ENCODE assay signal across 12 cellular contexts in genomic region chr2:205769494-205769848, GRCh38.
DNase-seq lines count a peak whose midpoint lies in the region; ATAC-seq, FAIRE-seq and TF ChIP-seq lines count a peak whose summit lies in the region.
"Had no signal": no experiment of that assay in that cellular context is flagged by ENCODE, and none has a peak within 500 bp of the region (broad histone marks: within the 10 kb centered on the region; RNA-seq: fewer than 3 reads in every experiment).

No MANE protein-coding gene starts in this region.

- DNase-seq in NCI-H146 treated with DMSO at 0.1 percent for 48 hours (lab: John Stamatoyannopoulos, UW; ENCODE audit: unreplicated experiment) (peak; percentile 54), NCI-H146 (lab: John Stamatoyannopoulos, UW) (no peak), caudate nucleus (lab: John Stamatoyannopoulos, UW) (no peak), kidney epithelial cell (ENCODE audit: low read depth) (peak; percentile 64), urothelium cell line (ENCODE audit: low spot score) (peak; percentile 54), NCI-H2107 (lab: John Stamatoyannopoulos, UW) (no peak), aorta (no peak)
- DNase-seq: NCI-H187 treated with DMSO at 0.1 percent for 48 hours, T-helper 9 cell had no signal

- no peak for TF ChIP-seq CTCF in kidney epithelial cell (IDR thresholded peaks at IDR 0.05; ENCODE audit: insufficient read depth, low read length, poor library complexity, severe bottlenecking)

- intact Hi-C loops in aorta (cut with DNase I): loop anchor here (5.0 kb wide), 1 partner anchor 118 kb away; no protein-coding TSS in a partner anchor

- H3K27ac ChIP-seq in caudate nucleus (ENCODE audit: low read depth, low read length) (peak overlapping the region; percentile 18), aorta (ENCODE audit: low read depth in 1 of 2, low read length in 2 of 2) (no peak overlapping the region)
- H3K27ac ChIP-seq: parathyroid adenoma had no signal

- H3K36me3 ChIP-seq in kidney epithelial cell (ENCODE audit: control insufficient read depth, insufficient read depth, low read length) (peaks cover 4% of the 10 kb centered on the region), aorta (ENCODE audit: control insufficient read depth in 1 of 2, insufficient read depth in 2 of 2, low read length in 1 of 2) (peaks cover 0 to 7% of the 10 kb centered on the region in 2 donors)

- FAIRE-seq in urothelium cell line (lab: Jason Lieb, UNC): no peak
- FAIRE-seq: A204.1 had no signal

- ATAC-seq in GM18511 (IDR thresholded peaks at IDR 0.05; ENCODE audit: unreplicated experiment): no peak
- ATAC-seq in aorta (ENCODE audit: low FRiP score): no peak

- H3K4me3 ChIP-seq in kidney epithelial cell (ENCODE audit: low read depth, low read length) (no peak overlapping the region), aorta (ENCODE audit: low read length in 2 of 2) (no peak overlapping the region)

- H3K9me3 ChIP-seq in aorta (ENCODE audit: control insufficient read depth, low read length): no peaks in the 10 kb centered on the region

- peaks cover 0 to 2% of the 10 kb centered on the region in 2 donors for H3K4me1 ChIP-seq in aorta (ENCODE audit: control insufficient read depth in 1 of 2, insufficient read depth in 2 of 2, low read length in 2 of 2)
- H3K4me1 ChIP-seq: parathyroid adenoma had no signal

- H3K27me3 ChIP-seq in kidney epithelial cell (ENCODE audit: control insufficient read depth, insufficient read depth, low read length) (no peaks in the 10 kb centered on the region), aorta (ENCODE audit: control insufficient read depth in 1 of 2, insufficient read depth in 2 of 2, low read length in 1 of 2) (no peaks in the 10 kb centered on the region)

- WGBS in aorta, 2 donors: 17 to 19% methylated on average over 3 of the region's 3 CpGs

Comparison
In these comparisons a context has a peak if more than half of its experiments do, and no peak if none do; other contexts are left out.
1. DNase-seq: peak in NCI-H146 treated with DMSO at 0.1 percent for 48 hours (single experiment), kidney epithelial cell (single experiment) and urothelium cell line (single experiment); none in NCI-H146 (single experiment), caudate nucleus (0 of 61), NCI-H2107 (single experiment) and aorta (0 of 2).